17 cellular contexts compared by ENCODE assay signal in genomic region chr9:126390923-126391322, GRCh38.
DNase-seq lines count a peak whose midpoint lies in the region; ATAC-seq lines count a peak whose summit lies in the region.
"Had no signal": no experiment of that assay in that cellular context is flagged by ENCODE, and none has a peak within 500 bp of the region (broad histone marks: within the 10 kb centered on the region; RNA-seq: fewer than 3 reads in every experiment).

No MANE protein-coding gene starts in this region.

- no peak overlapping the region for H3K4me3 Mint-ChIP-seq in CD8-positive, alpha-beta memory T cell
- no peak overlapping the region for H3K4me3 Mint-ChIP-seq in T-helper 17 cell
- no peak overlapping the region for H3K4me3 Mint-ChIP-seq in stimulated activated effector memory CD8-positive, alpha-beta T cell treated with anti-CD3 and anti-CD28 coated beads, Interleukin-12 subunit alpha, Interleukin-12 subunit beta, amount 100 ng/mL, for 72 hours
- H3K4me3 Mint-ChIP-seq: CD8-positive, alpha-beta T cell had no signal

- H3K36me3 ChIP-seq in CD8-positive, alpha-beta memory T cell (ENCODE audit: insufficient read depth, low read length), result peaks cover 7% of the 10 kb centered on the region

- POLR2A ChIA-PET in CD8-positive, alpha-beta memory T cell (lab: Charles Lee), result no interaction called here

- no peak overlapping the region for H3K4me3 ChIP-seq in CD8-positive, alpha-beta memory T cell (ENCODE audit: low read length)
- H3K4me3 ChIP-seq in right cardiac atrium (ENCODE audit: low read length), result no peak overlapping the region
- H3K4me3 ChIP-seq: GM23248 had no signal

- H3K9me3 Mint-ChIP-seq in CD8-positive, alpha-beta memory T cell, result no peaks in the 10 kb centered on the region
- H3K9me3 Mint-ChIP-seq in stimulated activated effector memory CD8-positive, alpha-beta T cell treated with anti-CD3 and anti-CD28 coated beads, Interleukin-12 subunit alpha, Interleukin-12 subunit beta, amount 100 ng/mL, for 72 hours, result no peaks in the 10 kb centered on the region
- H3K9me3 Mint-ChIP-seq: CD8-positive, alpha-beta T cell had no signal

- peaks cover 0 to 93% (median 19%) of the 10 kb centered on the region in 3 donors for H3K36me3 Mint-ChIP-seq in CD8-positive, alpha-beta memory T cell
- peaks cover 7% of the 10 kb centered on the region for H3K36me3 Mint-ChIP-seq in T-helper 17 cell (ENCODE audit: low read depth)
- peaks cover 36% of the 10 kb centered on the region for H3K36me3 Mint-ChIP-seq in stimulated activated effector memory CD8-positive, alpha-beta T cell treated with anti-CD3 and anti-CD28 coated beads, Interleukin-12 subunit alpha, Interleukin-12 subunit beta, amount 100 ng/mL, for 72 hours

- intact Hi-C loops in right cardiac atrium (cut with DNase I), result loop anchor here in 1 of 4 donors (5.0 kb wide), 1 partner anchor 74 kb away; no protein-coding TSS in a partner anchor

- DNase-seq in CD8-positive, alpha-beta memory T cell, result no peak
- no peak for DNase-seq in T-helper 17 cell
- DNase-seq in right cardiac atrium, result peak in 2 of 3 donors; percentile 71 to 78
- DNase-seq in stimulated activated effector memory CD8-positive, alpha-beta T cell treated with anti-CD3 and anti-CD28 coated beads, Interleukin-12 subunit alpha, Interleukin-12 subunit beta, amount 100 ng/mL, for 72 hours (ENCODE audit: low spot score in 2 of 2), result no peak
- no peak for DNase-seq in EL
- DNase-seq: CD8-positive, alpha-beta T cell; GM23248; KBM-7; NCI-H1092 treated with DMSO at 0.1 percent for 48 hours; NCI-H1694; NCI-H2107; NCI-H345; NCI-H748 treated with DMSO at 0.1 percent for 48 hours; PC-3 had no signal

- 78% methylated on average over 9 of the region's 9 CpGs for WGBS in right cardiac atrium

- no peaks in the 10 kb centered on the region for H3K27me3 Mint-ChIP-seq in CD8-positive, alpha-beta memory T cell
- no peaks in the 10 kb centered on the region for H3K27me3 Mint-ChIP-seq in T-helper 17 cell

- ATAC-seq in T-helper 17 cell (no peak), right cardiac atrium (no peak), GM19324 (IDR thresholded peaks at IDR 0.05; ENCODE audit: low FRiP score, unreplicated experiment) (no peak), HG03520 (IDR thresholded peaks at IDR 0.05; ENCODE audit: unreplicated experiment) (no peak), HG02763 (IDR thresholded peaks at IDR 0.05; ENCODE audit: unreplicated experiment) (no peak)
- ATAC-seq in stimulated activated effector memory CD8-positive, alpha-beta T cell treated with anti-CD3 and anti-CD28 coated beads, Interleukin-12 subunit alpha, Interleukin-12 subunit beta, amount 100 ng/mL, for 72 hours, result no peak
- ATAC-seq: CD8-positive, alpha-beta T cell had no signal

- no peaks in the 10 kb centered on the region for H3K9me3 ChIP-seq in CD8-positive, alpha-beta memory T cell (ENCODE audit: low read length)
- no peaks in the 10 kb centered on the region for H3K9me3 ChIP-seq in T-helper 17 cell (ENCODE audit: control insufficient read depth, low read length, poor library complexity, severe bottlenecking)
- no peaks in the 10 kb centered on the region for H3K9me3 ChIP-seq in right cardiac atrium (ENCODE audit: control insufficient read depth, low read length)

- H3K4me1 ChIP-seq in CD8-positive, alpha-beta memory T cell (ENCODE audit: insufficient read depth, low read length), result no peaks in the 10 kb centered on the region
- peaks cover 7% of the 10 kb centered on the region for H3K4me1 ChIP-seq in right cardiac atrium (ENCODE audit: control insufficient read depth, insufficient read depth, low read length)

- peak overlapping the region in 5 of 8 donors; percentile 38 to 80 (median 40) for H3K27ac Mint-ChIP-seq in CD8-positive, alpha-beta memory T cell
- H3K27ac Mint-ChIP-seq in T-helper 17 cell, result peak overlapping the region; percentile 79
- peak overlapping the region; percentile 74 for H3K27ac Mint-ChIP-seq in stimulated activated effector memory CD8-positive, alpha-beta T cell treated with anti-CD3 and anti-CD28 coated beads, Interleukin-12 subunit alpha, Interleukin-12 subunit beta, amount 100 ng/mL, for 72 hours
- H3K27ac Mint-ChIP-seq: CD8-positive, alpha-beta T cell had no signal

- H3K4me1 Mint-ChIP-seq in CD8-positive, alpha-beta memory T cell, result peaks cover 16 to 46% (median 33%) of the 10 kb centered on the region in 3 donors
- peaks cover 3% of the 10 kb centered on the region for H3K4me1 Mint-ChIP-seq in T-helper 17 cell
- H3K4me1 Mint-ChIP-seq in stimulated activated effector memory CD8-positive, alpha-beta T cell treated with anti-CD3 and anti-CD28 coated beads, Interleukin-12 subunit alpha, Interleukin-12 subunit beta, amount 100 ng/mL, for 72 hours, result peaks cover 42% of the 10 kb centered on the region

- H3K27me3 ChIP-seq in CD8-positive, alpha-beta memory T cell (ENCODE audit: insufficient read depth, low read length, poor library complexity, severe bottlenecking), result no peaks in the 10 kb centered on the region
- H3K27me3 ChIP-seq in right cardiac atrium (ENCODE audit: control insufficient read depth, insufficient read depth), result no peaks in the 10 kb centered on the region

- CTCF ChIA-PET in CD8-positive, alpha-beta memory T cell (lab: Charles Lee), result interaction anchor here (1.0 to 1.4 kb wide), 2 partner anchors 69 to 73 kb away, joined by 3 read pairs; no protein-coding TSS in a partner anchor

- H3K27ac ChIP-seq in CD8-positive, alpha-beta memory T cell (ENCODE audit: low read depth, low read length), result no peak overlapping the region
- H3K27ac ChIP-seq in right cardiac atrium (ENCODE audit: low read length), result no peak overlapping the region
- H3K27ac ChIP-seq: GM23248 had no signal

Comparison
In these comparisons a context has a peak if more than half of its experiments do, and no peak if none do; other contexts are left out.
1. DNase-seq: peak in right cardiac atrium (2 of 3); none in CD8-positive, alpha-beta memory T cell (0 of 5), T-helper 17 cell (0 of 3), stimulated activated effector memory CD8-positive, alpha-beta T cell treated with anti-CD3 and anti-CD28 coated beads, Interleukin-12 subunit alpha, Interleukin-12 subunit beta, amount 100 ng/mL, for 72 hours (0 of 2) and EL (single experiment).
2. Peak in every context shown above with its lines, with median percentiles within 50 percentile points of each other: H3K27ac Mint-ChIP-seq.